ENCODE assay signal across 8 cellular contexts in genomic region chr2:229852565-229852964, GRCh38.
DNase-seq lines count a peak whose midpoint lies in the region; ATAC-seq and TF ChIP-seq lines count a peak whose summit lies in the region.

No MANE protein-coding gene starts in this region.

- H3K36me3 Mint-ChIP-seq in HFFc6 (ENCODE audit: low read depth) (peaks cover 36% of the 10 kb centered on the region), nephron progenitor cell (ENCODE audit: low read depth) (peaks cover 86% of the 10 kb centered on the region)

- H3K27ac Mint-ChIP-seq in HFFc6 (peak overlapping the region; percentile 21; the same call in 1 of the 2 replicates), nephron progenitor cell (no peak overlapping the region)

- no peak overlapping the region for H3K4me3 Mint-ChIP-seq in HFFc6
- H3K4me3 Mint-ChIP-seq in nephron progenitor cell, result no peak overlapping the region

- no peaks in the 10 kb centered on the region for H3K9me3 Mint-ChIP-seq in HFFc6
- H3K9me3 Mint-ChIP-seq in nephron progenitor cell, result peaks cover 7% of the 10 kb centered on the region

- H3K27me3 Mint-ChIP-seq in HFFc6 (ENCODE audit: insufficient read depth), result no peaks in the 10 kb centered on the region
- no peaks in the 10 kb centered on the region for H3K27me3 Mint-ChIP-seq in nephron progenitor cell (ENCODE audit: low read depth, poor library complexity)

- ATAC-seq in HG03039 (IDR thresholded peaks at IDR 0.05; ENCODE audit: unreplicated experiment), result no peak

- TF ChIP-seq CTCF in HFFc6 (IDR thresholded peaks at IDR 0.05) (no peak), nephron progenitor cell (IDR thresholded peaks at IDR 0.05) (no peak)

- peaks cover 59% of the 10 kb centered on the region for H3K4me1 Mint-ChIP-seq in HFFc6 (ENCODE audit: low read depth)
- H3K4me1 Mint-ChIP-seq in nephron progenitor cell, result peaks cover 7% of the 10 kb centered on the region

- peak; percentile 70 for DNase-seq in EH (ENCODE audit: low read depth)
- peak; percentile 35 for DNase-seq in HFFc6
- DNase-seq in T-helper 2 cell, result peak in 4 of 5 experiments; percentile 13 to 86 (median 25)
- DNase-seq in central memory CD4-positive, alpha-beta T cell, result peak; percentile 51
- DNase-seq in renal cortical epithelial cell (ENCODE audit: low read depth), result peak; percentile 31
- DNase-seq in NCI-H146 treated with DMSO at 0.1 percent for 48 hours (lab: John Stamatoyannopoulos, UW; ENCODE audit: unreplicated experiment), result no peak
- no peak for DNase-seq in nephron progenitor cell

Comparison
In these comparisons a context has a peak if more than half of its experiments do, and no peak if none do; other contexts are left out.
1. DNase-seq: peak in EH (single experiment), HFFc6 (single experiment), T-helper 2 cell (4 of 5), central memory CD4-positive, alpha-beta T cell (single experiment) and renal cortical epithelial cell (single experiment); none in NCI-H146 treated with DMSO at 0.1 percent for 48 hours (single experiment) and nephron progenitor cell (single experiment).